ENCODE assay signal across 8 cellular contexts in the genomic region with DNA sequence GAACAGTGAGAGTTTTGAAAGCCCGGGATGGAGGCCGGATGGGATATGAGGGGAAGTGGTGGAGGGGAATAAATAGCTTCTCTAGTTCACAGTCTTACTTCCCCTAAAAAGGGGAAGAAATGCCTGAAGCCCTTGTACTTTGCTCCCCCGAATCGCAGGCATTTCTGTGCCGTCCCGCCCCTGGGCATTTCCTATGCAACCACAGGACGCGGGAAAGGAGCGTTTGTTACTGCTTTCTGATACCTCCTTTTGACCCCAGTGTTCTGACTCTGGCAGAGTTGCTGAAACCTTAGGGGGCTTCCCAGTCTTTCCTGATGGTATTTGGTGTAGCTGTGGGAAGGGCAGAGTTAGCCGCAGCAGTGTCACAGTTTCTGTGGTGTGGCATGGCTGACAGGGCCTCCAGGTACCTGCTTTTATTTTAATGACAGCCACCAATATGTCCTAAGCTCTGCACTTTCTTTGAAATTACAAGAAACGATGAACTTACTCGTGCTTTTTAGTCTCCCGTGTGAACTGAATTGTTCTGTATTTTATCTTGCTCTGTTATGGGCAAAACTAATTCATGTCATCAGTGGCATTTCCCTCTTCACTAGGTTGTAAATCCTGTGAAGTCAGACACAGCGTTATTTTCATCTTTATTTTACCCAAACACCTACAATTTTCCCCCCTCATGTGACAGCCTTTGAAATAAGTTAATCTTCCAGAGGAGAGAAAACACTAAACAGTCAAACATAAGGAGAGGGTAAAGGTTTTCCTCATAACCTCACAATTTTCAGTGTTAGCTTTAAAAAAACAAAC. TPM values are rescaled to one million over a fixed set of nuclear protein-coding genes. Genes with fewer than 3 reads are reported as not detected.
DNase-seq lines count a peak whose midpoint lies in the region; ATAC-seq and TF ChIP-seq lines count a peak whose summit lies in the region.

No MANE protein-coding gene starts in this region.

- H3K9me3 ChIP-seq in BLaER1 (no peaks in the 10 kb centered on the region), HCT116 (ENCODE audit: control insufficient read depth in 1 of 2, insufficient read depth in 1 of 2, low read depth in 1 of 2, low read length in 2 of 2) (no peaks in the 10 kb centered on the region), lower lobe of right lung (no peaks in the 10 kb centered on the region), MG63 (no peaks in the 10 kb centered on the region)

- H2AFZ ChIP-seq in HCT116 (ENCODE audit: low read depth, low read length, poor library complexity, severe bottlenecking), result no peak overlapping the region

- TF ChIP-seq CTCF in HCT116 (IDR thresholded peaks at IDR 0.05 in 2 of 3, conservative IDR thresholded peaks at IDR 0.05 in 1 of 3; ENCODE audit: borderline replicate concordance in 1 of 3, insufficient read depth in 1 of 3, low read depth in 2 of 3, low read length in 2 of 3), result no peak
- no peak for TF ChIP-seq CTCF in lower lobe of right lung (IDR thresholded peaks at IDR 0.05)

- H3K4me1 ChIP-seq in BLaER1 (peaks cover 94% of the 10 kb centered on the region), HCT116 (ENCODE audit: control insufficient read depth in 1 of 2, insufficient read depth in 2 of 2, low read length in 2 of 2) (peaks cover 47 to 72% of the 10 kb centered on the region in 2 experiments), lower lobe of right lung (peaks cover 66% of the 10 kb centered on the region)

- peaks cover 100% of the 10 kb centered on the region for H3K79me2 ChIP-seq in HCT116 (ENCODE audit: insufficient read depth, low read length)

- H3K36me3 ChIP-seq in BLaER1 (peaks cover 7% of the 10 kb centered on the region), HCT116 (ENCODE audit: control insufficient read depth in 1 of 2, insufficient read depth in 2 of 2, low read length in 2 of 2) (no peaks in the 10 kb centered on the region; a peak in 1 of 4 replicates), lower lobe of right lung (peaks cover under 1% of the 10 kb centered on the region), MG63 (peaks cover 7% of the 10 kb centered on the region)

- intact Hi-C loops in HCT116 (cut with micrococcal nuclease) (loop anchor here (1.0 kb wide), 3 partner anchors 55 to 216 kb away; no protein-coding TSS in a partner anchor), lower lobe of right lung (cut with DNase I) (loop anchor here (5.0 to 10.0 kb wide), 2 partner anchors 52 to 215 kb away; no protein-coding TSS in a partner anchor)

- TF ChIP-seq POLR2A in HCT116 (IDR thresholded peaks at IDR 0.05; ENCODE audit: borderline replicate concordance, extremely low read depth, insufficient read depth, insufficient read length), result no peak

- ATAC-seq in HCT116 (no peak), lower lobe of right lung (peak; percentile 52 to 83)

- H3K27ac ChIP-seq in BLaER1 (peak overlapping the region; percentile 66), HCT116 (ENCODE audit: low read depth, low read length) (no peak overlapping the region), lower lobe of right lung (no peak overlapping the region)

- peak overlapping the region; percentile 54 for H3K4me3 ChIP-seq in BLaER1
- H3K4me3 ChIP-seq in HCT116 (replicated peaks in 1 of 2; ENCODE audit: low read depth in 1 of 2, low read length in 2 of 2), result no peak overlapping the region
- H3K4me3 ChIP-seq in lower lobe of right lung, result peak overlapping the region; percentile 21
- H3K4me3 ChIP-seq in MG63, result no peak overlapping the region

- TF ChIP-seq RAD21 in HCT116 (IDR thresholded peaks at IDR 0.05; ENCODE audit: low read depth), result no peak

- peaks cover 100% of the 10 kb centered on the region for H4K20me1 ChIP-seq in BLaER1
- H4K20me1 ChIP-seq in HCT116 (ENCODE audit: insufficient read depth), result peaks cover 66% of the 10 kb centered on the region; the same call in 1 of the 2 replicates

- peak overlapping the region; percentile 96 for H3K4me2 ChIP-seq in BLaER1
- H3K4me2 ChIP-seq in HCT116 (ENCODE audit: low read length), result peak overlapping the region; percentile 34; the same call in 1 of the 2 replicates

- RAD21 ChIA-PET in HCT116 (lab: Charles Lee; ENCODE audit: low non-redundant PET in 1 of 2, low total read pairs in 2 of 2, uncharacterized antibody in 2 of 2, unreplicated experiment in 2 of 2), result interaction anchor here in 1 of 2 experiments (0.6 kb wide), 1 partner anchor 57 kb away, joined by 3 read pairs; no protein-coding TSS in a partner anchor

- POLR2A ChIA-PET in HCT116 (lab: Charles Lee), result no interaction called here

- H3K9me2 ChIP-seq in HCT116 (ENCODE audit: insufficient read depth), result no peaks in the 10 kb centered on the region

- in situ Hi-C loops in ACHN (cut with HindIII; ENCODE audit: low pct_ligation_motif_present, low pct_unique_long_range_greater_than_20kb, low sequenced_read_pairs), result loop anchor here (25.0 kb wide), 1 partner anchor 215 kb away; a partner anchor contains a TSS

- BruUV-seq in HCT116 (replicated peaks; lab: Mats Ljungman, UMichigan), result no TSS peak

- H3K9ac ChIP-seq in BLaER1 (peak overlapping the region; percentile 67), HCT116 (ENCODE audit: low read length) (no peak overlapping the region)

- DNase-seq in HCT116 (ENCODE audit: low read depth, low spot score), result no peak
- peak; percentile 96 for DNase-seq in SKM-1 treated with dmso at 0.1 percent for 144 hours (lab: John Stamatoyannopoulos, UW; ENCODE audit: unreplicated experiment)
- peak; percentile 54 for DNase-seq in lower lobe of right lung
- DNase-seq in dedifferentiated amniotic fluid mesenchymal stem cell (ENCODE audit: extremely low spot score), result no peak
- no peak for DNase-seq in activated CD4-positive, alpha-beta T cell treated with anti-CD3 and anti-CD28 coated beads for 1 hour
- DNase-seq in MG63, result no peak
- DNase-seq in ACHN, result no peak

- CTCF ChIA-PET in HCT116 (lab: Charles Lee), result interaction anchor here (0.6 to 5.8 kb wide), 28 partner anchors 10 to 713 kb away, joined by 3 to 67 read pairs (median 4); no protein-coding TSS in a partner anchor

- H3K27me3 ChIP-seq in BLaER1 (no peaks in the 10 kb centered on the region), HCT116 (ENCODE audit: insufficient read depth, low read length) (no peaks in the 10 kb centered on the region), lower lobe of right lung (ENCODE audit: low read depth) (no peaks in the 10 kb centered on the region), MG63 (no peaks in the 10 kb centered on the region)

TF ChIP-seq in HCT116, 20 proteins besides CTCF, POLR2A, EP300 and RAD21 (continues in another document):
- TF ChIP-seq CBX3 (IDR thresholded peaks at IDR 0.05; ENCODE audit: low read depth) (no peak), JUND (IDR thresholded peaks at IDR 0.05) (no peak), YY1 (IDR thresholded peaks at IDR 0.05; ENCODE audit: extremely low read depth, insufficient replicate concordance, low read depth, low read length) (no peak), EZH2phosphoT487 (IDR thresholded peaks at IDR 0.05; ENCODE audit: borderline replicate concordance) (no peak), TCF7L2 (IDR thresholded peaks at IDR 0.05; ENCODE audit: borderline replicate concordance, extremely low read depth, insufficient read depth, insufficient read length) (no peak), ELF1 (IDR thresholded peaks at IDR 0.05; ENCODE audit: borderline replicate concordance, low read depth) (no peak), CEBPB (IDR thresholded peaks at IDR 0.05; ENCODE audit: low read depth) (no peak), FOSL1 (IDR thresholded peaks at IDR 0.05; ENCODE audit: low read depth) (no peak), SP1 (IDR thresholded peaks at IDR 0.05; ENCODE audit: low read depth) (no peak), SIN3A (IDR thresholded peaks at IDR 0.05; ENCODE audit: low read depth) (no peak), EZH2 (IDR thresholded peaks at IDR 0.05) (no peak), POLR2AphosphoS5 (IDR thresholded peaks at IDR 0.05; ENCODE audit: low read depth, low read length) (no peak), EGR1 (IDR thresholded peaks at IDR 0.05; ENCODE audit: low read depth) (no peak)
- TF ChIP-seq, protein P1, sequence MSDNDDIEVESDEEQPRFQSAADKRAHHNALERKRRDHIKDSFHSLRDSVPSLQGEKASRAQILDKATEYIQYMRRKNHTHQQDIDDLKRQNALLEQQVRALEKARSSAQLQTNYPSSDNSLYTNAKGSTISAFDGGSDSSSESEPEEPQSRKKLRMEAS (IDR thresholded peaks at IDR 0.05), result no peak
- TF ChIP-seq, protein P2, sequence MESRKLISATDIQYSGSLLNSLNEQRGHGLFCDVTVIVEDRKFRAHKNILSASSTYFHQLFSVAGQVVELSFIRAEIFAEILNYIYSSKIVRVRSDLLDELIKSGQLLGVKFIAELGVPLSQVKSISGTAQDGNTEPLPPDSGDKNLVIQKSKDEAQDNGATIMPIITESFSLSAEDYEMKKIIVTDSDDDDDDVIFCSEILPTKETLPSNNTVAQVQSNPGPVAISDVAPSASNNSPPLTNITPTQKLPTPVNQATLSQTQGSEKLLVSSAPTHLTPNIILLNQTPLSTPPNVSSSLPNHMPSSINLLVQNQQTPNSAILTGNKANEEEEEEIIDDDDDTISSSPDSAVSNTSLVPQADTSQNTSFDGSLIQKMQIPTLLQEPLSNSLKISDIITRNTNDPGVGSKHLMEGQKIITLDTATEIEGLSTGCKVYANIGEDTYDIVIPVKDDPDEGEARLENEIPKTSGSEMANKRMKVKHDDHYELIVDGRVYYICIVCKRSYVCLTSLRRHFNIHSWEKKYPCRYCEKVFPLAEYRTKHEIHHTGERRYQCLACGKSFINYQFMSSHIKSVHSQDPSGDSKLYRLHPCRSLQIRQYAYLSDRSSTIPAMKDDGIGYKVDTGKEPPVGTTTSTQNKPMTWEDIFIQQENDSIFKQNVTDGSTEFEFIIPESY (IDR thresholded peaks at IDR 0.05; ENCODE audit: extremely low read depth, insufficient replicate concordance, low read length), result no peak
- TF ChIP-seq, protein P3, sequence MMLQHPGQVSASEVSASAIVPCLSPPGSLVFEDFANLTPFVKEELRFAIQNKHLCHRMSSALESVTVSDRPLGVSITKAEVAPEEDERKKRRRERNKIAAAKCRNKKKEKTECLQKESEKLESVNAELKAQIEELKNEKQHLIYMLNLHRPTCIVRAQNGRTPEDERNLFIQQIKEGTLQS (IDR thresholded peaks at IDR 0.05), result no peak

RNA-seq across cellular contexts. Expression of a gene that starts 27.1 kb away (rescaled TPM):
- total RNA-seq in HCT116 (2021; ENCODE audit: unreplicated experiment) (175 TPM), lower lobe of right lung (62.7 TPM)
- polyA plus RNA-seq in HCT116 (2012), result 141 and 170 TPM in 2 replicates
- 29.8 and 33.5 TPM in 2 replicates for total RNA-seq in MG63 (2014; rRNA removed; shearing (Covaris generic); ENCODE audit: low replicate concordance)

Comparison
In these comparisons a context has a peak if more than half of its experiments do, and no peak if none do; other contexts are left out.
1. H3K4me3 ChIP-seq: peak in BLaER1 (single experiment) and lower lobe of right lung (single experiment); none in HCT116 (0 of 2) and MG63 (single experiment).
2. DNase-seq: peak in SKM-1 treated with dmso at 0.1 percent for 144 hours (single experiment) and lower lobe of right lung (single experiment); none in HCT116 (single experiment), dedifferentiated amniotic fluid mesenchymal stem cell (single experiment), activated CD4-positive, alpha-beta T cell treated with anti-CD3 and anti-CD28 coated beads for 1 hour (single experiment), MG63 (single experiment) and ACHN (single experiment).